In the genomic region with DNA sequence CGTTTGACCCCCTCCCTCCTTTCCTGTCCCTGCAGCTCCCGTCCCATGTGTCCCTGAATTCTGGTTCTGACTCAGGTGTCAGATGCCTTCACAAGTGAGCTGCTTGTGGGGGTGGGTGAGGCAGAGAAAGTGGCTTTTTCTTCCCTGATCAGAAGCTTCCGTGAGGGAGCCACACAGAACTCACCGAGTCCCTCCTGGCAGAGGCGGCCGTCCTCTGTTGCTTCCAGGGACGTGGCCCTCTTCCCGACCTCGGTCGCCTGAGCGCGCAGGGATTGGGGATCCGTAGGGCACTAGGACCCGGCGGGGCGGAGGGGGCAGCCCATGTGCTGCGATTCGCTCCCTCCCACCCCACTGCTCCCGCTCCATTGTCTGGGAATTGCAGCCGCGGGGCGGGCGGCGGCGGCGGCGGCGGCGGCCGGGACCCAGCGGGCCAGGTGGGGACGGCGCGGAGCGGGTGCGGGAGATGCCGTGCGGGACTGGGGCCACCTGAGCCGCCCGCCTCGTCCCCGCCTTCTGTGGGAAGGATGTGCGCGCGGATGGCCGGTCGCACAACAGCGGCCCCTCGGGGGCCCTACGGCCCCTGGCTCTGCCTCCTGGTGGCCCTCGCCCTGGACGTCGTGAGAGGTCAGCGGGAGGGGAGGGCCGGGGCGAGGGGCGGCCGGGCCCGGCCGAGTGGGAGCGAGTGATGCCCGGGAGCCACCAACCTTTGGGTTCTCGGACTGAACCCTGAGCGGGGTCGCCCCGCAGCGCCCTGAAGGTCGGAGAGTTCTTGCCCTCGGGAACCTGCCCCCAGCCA, we compare ENCODE assay signal across 7 cellular contexts. TPM values are rescaled to one million over a fixed set of nuclear protein-coding genes. Genes with fewer than 3 reads are reported as not detected.
DNase-seq lines count a peak whose midpoint lies in the region; ATAC-seq and TF ChIP-seq lines count a peak whose summit lies in the region.

TSS of gene TMEM132A (plus strand) at position 351 of the 796 bp plus-strand sequence. CDS start at position 525, 174 bp downstream.

- H3K9ac ChIP-seq in PC-3 (ENCODE audit: low read length): peak within 1 kb of the TSS; percentile 86

- DNase-seq in GM03348 (ENCODE audit: low spot score): peak; percentile 95
- DNase-seq in HPDE6-E6E7 (ENCODE audit: extremely low spot score): peak; percentile 86
- peak; percentile 82 for DNase-seq in PC-3
- DNase-seq in caudate nucleus (lab: John Stamatoyannopoulos, UW): peak in 58 of 61 donors; percentile 31 to 87 (median 72)
- DNase-seq in immature natural killer cell: peak in 1 of 3 donors; percentile 5
- peak; percentile 8 for DNase-seq in skeletal muscle cell (ENCODE audit: low read depth)
- no peak for DNase-seq in GF-D8 (lab: John Stamatoyannopoulos, UW)

- peaks cover 20% of the 10 kb centered on the region; the same call in 1 of the 2 replicates for H3K36me3 ChIP-seq in PC-3 (ENCODE audit: low read depth, low read length)

- peaks cover 6% of the 10 kb centered on the region; the same call in 1 of the 2 replicates for H4K20me1 ChIP-seq in PC-3 (ENCODE audit: low read length)

- H3K4me3 ChIP-seq in PC-3 (ENCODE audit: low read length) (peak within 1 kb of the TSS; percentile 85), skeletal muscle cell (ENCODE audit: low read depth, low read length) (peak within 1 kb of the TSS; percentile 82)

- H3K4me3 Mint-ChIP-seq in immature natural killer cell: peak within 1 kb of the TSS; percentile 59 to 73 (median 71)

- peak; percentile 83 for ATAC-seq in PC-3

- peaks cover 26% of the 10 kb centered on the region for H3K4me1 ChIP-seq in PC-3 (ENCODE audit: insufficient read depth, low read length)

- TF ChIP-seq CTCF in PC-3 (conservative IDR thresholded peaks at IDR 0.05; ENCODE audit: low read depth, low read length): no peak

- H3K27me3 Mint-ChIP-seq in immature natural killer cell (ENCODE audit: low read depth in 3 of 3): peaks cover 0 to 7% (median 4%) of the 10 kb centered on the region in 3 donors

- H3K27me3 ChIP-seq in PC-3 (ENCODE audit: low read length): no peaks in the 10 kb centered on the region

- H3K4me1 Mint-ChIP-seq in immature natural killer cell: peaks cover 0 to 12% of the 10 kb centered on the region in 2 donors

- H3F3A ChIP-seq in PC-3 (ENCODE audit: low read length, unreplicated experiment): no peaks in the 10 kb centered on the region

- peak within 1 kb of the TSS; percentile 56 for H3K27ac ChIP-seq in PC-3 (ENCODE audit: low read length)
- no peak within 1 kb of the TSS for H3K27ac ChIP-seq in caudate nucleus (ENCODE audit: low read depth, low read length)

- no peaks in the 10 kb centered on the region for H3K9me3 Mint-ChIP-seq in immature natural killer cell

- H3K4me2 ChIP-seq in PC-3 (ENCODE audit: low read length): peak within 1 kb of the TSS; percentile 90

- H3K9me2 ChIP-seq in PC-3 (replicated peaks; ENCODE audit: low read length): no peaks in the 10 kb centered on the region

- CTCF ChIA-PET in PC-3 (lab: Charles Lee): interaction anchor here (0.7 kb wide), 1 partner anchor 250 kb away, joined by 4 read pairs; no protein-coding TSS in a partner anchor

- intact Hi-C loops in PC-3 (cut with micrococcal nuclease): loop anchor here (1.0 kb wide), 1 partner anchor 9 kb away; no protein-coding TSS in a partner anchor

- peaks cover 18% of the 10 kb centered on the region for H3K79me2 ChIP-seq in PC-3 (ENCODE audit: low read length)

- peak within 1 kb of the TSS; percentile 75 for H2AFZ ChIP-seq in PC-3 (ENCODE audit: low read length)

- peaks cover 21 to 40% (median 33%) of the 10 kb centered on the region in 3 donors for H3K36me3 Mint-ChIP-seq in immature natural killer cell

- no peaks in the 10 kb centered on the region for H3K9me3 ChIP-seq in PC-3 (ENCODE audit: low read length)

- no peak within 1 kb of the TSS for H3K27ac Mint-ChIP-seq in immature natural killer cell

- POLR2A ChIA-PET in PC-3 (lab: Charles Lee; ENCODE audit: unreplicated experiment): no interaction called here

- no TSS peak for BruUV-seq in PC-3 (replicated peaks; lab: Mats Ljungman, UMichigan)

RNA-seq across cellular contexts. Expression of gene TMEM132A, which starts in this region (rescaled TPM):
- 84.2 and 88.1 TPM in 2 replicates for total RNA-seq in PC-3 (2014; rRNA removed)
- polyA plus RNA-seq in immature natural killer cell: not detected
